8 cellular contexts compared by ENCODE assay signal in genomic region chr15:67175643-67176071, GRCh38.
DNase-seq lines count a peak whose midpoint lies in the region; ATAC-seq and TF ChIP-seq lines count a peak whose summit lies in the region.

No MANE protein-coding gene starts in this region.

- H3K27me3 Mint-ChIP-seq in CD14-positive monocyte (ENCODE audit: low read depth in 3 of 3) (peaks cover 0 to 3% (median 2%) of the 10 kb centered on the region in 3 donors), IgD-negative memory B cell (no peaks in the 10 kb centered on the region), natural killer cell (ENCODE audit: low read depth in 2 of 2) (no peaks in the 10 kb centered on the region)

- H3K36me3 Mint-ChIP-seq in CD14-positive monocyte (peaks cover 72 to 82% of the 10 kb centered on the region in 2 donors), IgD-negative memory B cell (peaks cover 2% of the 10 kb centered on the region), natural killer cell (peaks cover 8% of the 10 kb centered on the region)

- peak overlapping the region; percentile 56 to 74 for H3K4me3 Mint-ChIP-seq in CD14-positive monocyte
- peak overlapping the region in 1 of 4 donors; percentile 4 for H3K4me3 Mint-ChIP-seq in IgD-negative memory B cell
- no peak overlapping the region for H3K4me3 Mint-ChIP-seq in natural killer cell

- TF ChIP-seq POLR2A in erythroblast (IDR thresholded peaks at IDR 0.05; ENCODE audit: low read length), result no peak

- ATAC-seq in natural killer cell (peak; percentile 74 to 92 (median 89)), GM21528 (IDR thresholded peaks at IDR 0.05; ENCODE audit: low FRiP score, unreplicated experiment) (no peak), HG03159 (IDR thresholded peaks at IDR 0.05; ENCODE audit: unreplicated experiment) (no peak)

- peak overlapping the region; percentile 18 for H3K27ac ChIP-seq in caudate nucleus (ENCODE audit: low read depth, low read length)

- intact Hi-C loops in CD14-positive monocyte (cut with micrococcal nuclease) (no loop called here), natural killer cell (cut with micrococcal nuclease) (loop anchor here (5.0 kb wide), 1 partner anchor 43 kb away; no protein-coding TSS in a partner anchor)

- peak overlapping the region; percentile 96 to 99 (median 97) for H3K27ac Mint-ChIP-seq in CD14-positive monocyte
- peak overlapping the region; percentile 44 to 91 (median 72) for H3K27ac Mint-ChIP-seq in IgD-negative memory B cell
- peak overlapping the region; percentile 74 for H3K27ac Mint-ChIP-seq in natural killer cell

- H3K9me3 Mint-ChIP-seq in CD14-positive monocyte (peaks cover 0 to 2% (median 0%) of the 10 kb centered on the region in 7 donors), IgD-negative memory B cell (no peaks in the 10 kb centered on the region), natural killer cell (no peaks in the 10 kb centered on the region)

- H3K4me1 Mint-ChIP-seq in CD14-positive monocyte (peaks cover 50% of the 10 kb centered on the region), IgD-negative memory B cell (peaks cover 12 to 42% (median 25%) of the 10 kb centered on the region in 3 donors), natural killer cell (peaks cover 26 to 48% of the 10 kb centered on the region in 2 donors)

- DNase-seq in CD14-positive monocyte (ENCODE audit: low spot score), result peak; percentile 93
- DNase-seq in caudate nucleus (lab: John Stamatoyannopoulos, UW), result peak in 1 of 61 donors; percentile 24
- DNase-seq in natural killer cell, result no peak
- DNase-seq in DMS114 treated with DMSO at 0.1 percent for 48 hours (lab: John Stamatoyannopoulos, UW; ENCODE audit: unreplicated experiment), result no peak
- DNase-seq in erythroblast (lab: John Stamatoyannopoulos, UW), result no peak

- TF ChIP-seq CTCF in CD14-positive monocyte (IDR thresholded peaks at IDR 0.05), result no peak
- no peak for TF ChIP-seq CTCF in natural killer cell (IDR thresholded peaks at IDR 0.05)

Comparison
In these comparisons a context has a peak if more than half of its experiments do, and no peak if none do; other contexts are left out.
1. ATAC-seq: peak in natural killer cell (3 of 3); none in GM21528 (single experiment) and HG03159 (single experiment).
2. Peak in every context shown above with its lines, with median percentiles within 50 percentile points of each other: H3K27ac Mint-ChIP-seq.